Comparison of ENCODE assay signal across 1 cellular context in genomic region chr4:152572417-152573086, GRCh38.
TF ChIP-seq lines count a peak whose summit lies in the region.

No MANE protein-coding gene starts in this region.

TF ChIP-seq in K562, 482 proteins besides CTCF, POLR2A, EP300 and RAD21 (continued from another document and continues in another):
- TF ChIP-seq CHD7 (IDR thresholded peaks at IDR 0.05; ENCODE audit: low read depth, low read length) (no peak), XRCC5 (IDR thresholded peaks at IDR 0.05; ENCODE audit: low read depth, low read length) (no peak), KDM1A (IDR thresholded peaks at IDR 0.05) (peak; percentile 98), ZNF445 (CRISPR knock-in tag; IDR thresholded peaks at IDR 0.05; ENCODE audit: low read depth) (no peak), TBL1XR1 (IDR thresholded peaks at IDR 0.05; ENCODE audit: low read length in 2 of 2) (peak in 1 of 2 experiments; percentile 54; a peak in 1 of 4 replicates), HBP1 (CRISPR knock-in tag; IDR thresholded peaks at IDR 0.05) (no peak), NUFIP1 (IDR thresholded peaks at IDR 0.05; ENCODE audit: partially characterized antibody) (no peak), HINFP (tag; conservative IDR thresholded peaks at IDR 0.05; ENCODE audit: low read depth) (no peak), ZNF217 (CRISPR knock-in tag; IDR thresholded peaks at IDR 0.05) (no peak), MTF1 (CRISPR knock-in tag; IDR thresholded peaks at IDR 0.05; ENCODE audit: borderline replicate concordance) (no peak), TOE1 (IDR thresholded peaks at IDR 0.05; ENCODE audit: borderline replicate concordance) (no peak), TOE1 (CRISPR knock-in tag; IDR thresholded peaks at IDR 0.05; ENCODE audit: borderline replicate concordance, low read depth) (no peak), TFE3 (CRISPR knock-in tag; IDR thresholded peaks at IDR 0.05) (no peak), NFE2L1 (tag; IDR thresholded peaks at IDR 0.05; ENCODE audit: borderline replicate concordance, low read depth) (no peak), SETDB1 (IDR thresholded peaks at IDR 0.05; ENCODE audit: low read length) (no peak), HES1 (IDR thresholded peaks at IDR 0.05; ENCODE audit: low read depth) (0 out of 2 replicates have a peak, but pooled peaks have one; percentile 32), ETS2 (tag; IDR thresholded peaks at IDR 0.05; ENCODE audit: borderline replicate concordance, poor library complexity, severe bottlenecking) (no peak), SMAD4 (CRISPR knock-in tag; conservative IDR thresholded peaks at IDR 0.05) (peak; percentile 69), KLF16 (IDR thresholded peaks at IDR 0.05) (peak; percentile 72), PTRF (tag; IDR thresholded peaks at IDR 0.05) (no peak), SRSF7 (optimal IDR thresholded peaks at IDR 0.05; ENCODE audit: low read depth, low read length) (no peak), MXD1 (CRISPR knock-in tag; IDR thresholded peaks at IDR 0.05; ENCODE audit: borderline replicate concordance, poor library complexity, severe bottlenecking) (no peak), TCF7 (IDR thresholded peaks at IDR 0.05; ENCODE audit: borderline replicate concordance) (no peak), ZNF639 (CRISPR knock-in tag; conservative IDR thresholded peaks at IDR 0.05 in 1 of 2, IDR thresholded peaks at IDR 0.05 in 1 of 2) (no peak), ZNF551 (CRISPR knock-in tag; IDR thresholded peaks at IDR 0.05) (no peak), ATF2 (CRISPR knock-in tag; IDR thresholded peaks at IDR 0.05) (no peak), C11orf30 (IDR thresholded peaks at IDR 0.05; ENCODE audit: low read depth) (peak; percentile 42; the same call in 1 of the 2 replicates), ATF1 (CRISPR knock-in tag; IDR thresholded peaks at IDR 0.05) (no peak), ATF1 (tag; IDR thresholded peaks at IDR 0.05) (no peak), MNT (conservative IDR thresholded peaks at IDR 0.05) (no peak), HCFC1 (IDR thresholded peaks at IDR 0.05; ENCODE audit: low read depth, low read length) (0 out of 2 replicates have a peak, but pooled peaks have one; percentile 20), NKRF (IDR thresholded peaks at IDR 0.05; ENCODE audit: borderline replicate concordance) (no peak), ZNF644 (tag; IDR thresholded peaks at IDR 0.05; ENCODE audit: low read depth) (peak; percentile 90)
